Comparison of ENCODE assay signal across 37 cellular contexts in genomic region chr5:139205586-139205985, GRCh38.
"Had no signal": no experiment of that assay in that cellular context is flagged by ENCODE, and none has a peak within 500 bp of the region (broad histone marks: within the 10 kb centered on the region; RNA-seq: fewer than 3 reads in every experiment).

No MANE protein-coding gene starts in this region.

- H3K27me3 Mint-ChIP-seq: activated B cell treated with CpG ODN at 0.5 μM for 24 hours; activated CD4-positive, alpha-beta memory T cell treated with anti-CD3 and anti-CD28 coated beads for 36 hours; activated CD4-positive, alpha-beta T cell treated with anti-CD3 and anti-CD28 coated beads, Interleukin-2, amount 10 ng/mL, durations not matched to agents 24 days and 14 days; activated CD8-positive, alpha-beta T cell treated with anti-CD3 and anti-CD28 coated beads for 36 hours; activated naive CD8-positive, alpha-beta T cell treated with anti-CD3 and anti-CD28 coated beads for 36 hours had no signal

- H3K4me1 Mint-ChIP-seq: activated B cell treated with CpG ODN at 0.5 μM for 24 hours; activated naive CD8-positive, alpha-beta T cell treated with anti-CD3 and anti-CD28 coated beads for 36 hours; activated T-helper 17 cell treated with anti-CD3 and anti-CD28 coated beads, Interleukin-2, amount 50 U/mL, for 72 hours had no signal

- H3K4me3 ChIP-seq: adrenal gland, body of pancreas, breast epithelium had no signal

- H3K4me3 Mint-ChIP-seq: activated B cell treated with CpG ODN at 0.5 μM for 24 hours; activated CD4-positive, alpha-beta memory T cell treated with anti-CD3 and anti-CD28 coated beads for 36 hours; activated CD4-positive, alpha-beta T cell treated with anti-CD3 and anti-CD28 coated beads, Interleukin-2, amount 10 ng/mL, durations not matched to agents 24 days and 14 days; activated CD8-positive, alpha-beta T cell treated with anti-CD3 and anti-CD28 coated beads for 36 hours; activated naive CD4-positive, alpha-beta T cell treated with anti-CD3 and anti-CD28 coated beads for 36 hours; activated naive CD8-positive, alpha-beta T cell treated with anti-CD3 and anti-CD28 coated beads for 36 hours; activated T-cell treated with anti-CD3 and anti-CD28 coated beads, Interleukin-2, amount 50 U/mL, for 4 hours; activated T-cell treated with anti-CD3 and anti-CD28 coated beads, Interleukin-2, amount 50 U/mL, for 72 hours; activated T-helper 1 cell treated with anti-CD3 and anti-CD28 coated beads, Interleukin-12 subunit alpha, Interleukin-12 subunit beta, Interleukin-2, Interleukin-4 antibody, amounts not matched to agents 30 ng/mL and 10 ng/mL and 1 ng/mL, durations not matched to agents 14 hours and 24 hours and 36 hours; activated T-helper 17 cell treated with anti-CD3 and anti-CD28 coated beads, Interleukin-2, amount 50 U/mL, for 72 hours; T-helper 1 cell treated with Interleukin-12 subunit alpha and Interleukin-12 subunit beta and Interleukin-4 antibody, amounts not matched to agents 30 μg/mL and 1 μg/mL, for 36 hours; T-helper 2 cell treated with Interferon-gamma antibody and Interleukin-4, amounts not matched to agents 5 μg/mL and 100 μg/mL, for 36 hours had no signal

- H3K9me3 Mint-ChIP-seq: activated B cell treated with CpG ODN at 0.5 μM for 24 hours; activated CD4-positive, alpha-beta memory T cell treated with anti-CD3 and anti-CD28 coated beads for 36 hours; activated CD4-positive, alpha-beta T cell treated with anti-CD3 and anti-CD28 coated beads, Interleukin-2, amount 10 ng/mL, durations not matched to agents 24 days and 14 days; activated CD8-positive, alpha-beta T cell treated with anti-CD3 and anti-CD28 coated beads for 36 hours; activated naive CD4-positive, alpha-beta T cell treated with anti-CD3 and anti-CD28 coated beads for 36 hours; activated naive CD4-positive, alpha-beta T cell treated with anti-CD3 and anti-CD28 coated beads, Interleukin-2, amount 50 U/mL, for 72 hours; activated naive CD8-positive, alpha-beta T cell treated with anti-CD3 and anti-CD28 coated beads for 36 hours; activated T-cell treated with anti-CD3 and anti-CD28 coated beads, Interleukin-2, amount 50 U/mL, for 4 hours; activated T-cell treated with anti-CD3 and anti-CD28 coated beads, Interleukin-2, amount 50 U/mL, for 72 hours; activated T-helper 1 cell treated with anti-CD3 and anti-CD28 coated beads, Interleukin-12 subunit alpha, Interleukin-12 subunit beta, Interleukin-2, Interleukin-4 antibody, amounts not matched to agents 30 ng/mL and 10 ng/mL and 1 ng/mL, durations not matched to agents 14 hours and 24 hours and 36 hours; activated T-helper 17 cell treated with anti-CD3 and anti-CD28 coated beads, Interleukin-2, amount 50 U/mL, for 72 hours; T-helper 1 cell treated with Interleukin-12 subunit alpha and Interleukin-12 subunit beta and Interleukin-4 antibody, amounts not matched to agents 30 μg/mL and 1 μg/mL, for 36 hours; T-helper 2 cell treated with Interferon-gamma antibody and Interleukin-4, amounts not matched to agents 5 μg/mL and 100 μg/mL, for 36 hours had no signal

- DNase-seq: activated B cell treated with CpG ODN at 0.5 μM for 24 hours; activated CD4-positive, alpha-beta memory T cell treated with anti-CD3 and anti-CD28 coated beads for 36 hours; activated CD4-positive, alpha-beta T cell treated with anti-CD3 and anti-CD28 coated beads for 4 hours; activated CD4-positive, alpha-beta T cell treated with anti-CD3 and anti-CD28 coated beads, Interleukin-2, amount 10 ng/mL, durations not matched to agents 24 days and 14 days; activated CD4-positive, alpha-beta T cell treated with anti-CD3 and anti-CD28 coated beads, Interleukin-2, amount 50 U/mL, for 1 hour; activated CD4-positive, alpha-beta T cell treated with anti-CD3 and anti-CD28 coated beads, Interleukin-2, amount 50 U/mL, for 4 hours; activated CD4-positive, CD25-positive, alpha-beta regulatory T cell treated with anti-CD3 and anti-CD28 coated beads, Interleukin-2, amount 50 U/mL, for 72 hours; activated CD8-positive, alpha-beta memory T cell treated with anti-CD3 and anti-CD28 coated beads, Interleukin-2, amount 50 U/mL, for 4 hours; activated CD8-positive, alpha-beta T cell treated with anti-CD3 and anti-CD28 coated beads for 36 hours; activated effector memory CD4-positive, alpha-beta T cell treated with anti-CD3 and anti-CD28 coated beads, Interleukin-2, amount 50 U/mL, for 16 hours; activated gamma-delta T cell treated with Interleukin-2 at 50 U/mL for 16 hours; activated naive CD4-positive, alpha-beta T cell; activated naive CD4-positive, alpha-beta T cell treated with anti-CD3 and anti-CD28 coated beads for 36 hours; activated naive CD4-positive, alpha-beta T cell treated with anti-CD3 and anti-CD28 coated beads, Interleukin-2, amount 50 U/mL, for 16 hours; activated naive CD8-positive, alpha-beta T cell treated with anti-CD3 and anti-CD28 coated beads for 36 hours; activated T-cell treated with anti-CD3 and anti-CD28 coated beads for 4 hours; activated T-cell treated with anti-CD3 and anti-CD28 coated beads, Interleukin-2, amount 50 U/mL, for 1 hour; activated T-cell treated with anti-CD3 and anti-CD28 coated beads, Interleukin-2, amount 50 U/mL, for 4 hours; activated T-cell treated with anti-CD3 and anti-CD28 coated beads, Interleukin-2, amount 50 U/mL, for 72 hours; adrenal gland; amniotic stem cell; aorta; body of pancreas; brain microvascular endothelial cell; central memory CD4-positive, alpha-beta T cell; T-helper 1 cell; T-helper 2 cell; T-helper 9 cell had no signal

- H3K36me3 Mint-ChIP-seq: activated CD4-positive, alpha-beta memory T cell treated with anti-CD3 and anti-CD28 coated beads for 36 hours; activated naive CD4-positive, alpha-beta T cell treated with anti-CD3 and anti-CD28 coated beads, Interleukin-2, amount 50 U/mL, for 72 hours; activated naive CD8-positive, alpha-beta T cell treated with anti-CD3 and anti-CD28 coated beads for 36 hours had no signal

- H3K9me3 ChIP-seq: adrenal gland, body of pancreas, breast epithelium had no signal

- H3K27ac ChIP-seq: adrenal gland, body of pancreas, brain microvascular endothelial cell, breast epithelium, VCaP had no signal

- H3K27ac Mint-ChIP-seq: activated B cell treated with CpG ODN at 0.5 μM for 24 hours; activated CD4-positive, alpha-beta memory T cell treated with anti-CD3 and anti-CD28 coated beads for 36 hours; activated CD4-positive, alpha-beta T cell treated with anti-CD3 and anti-CD28 coated beads, Interleukin-2, amount 10 ng/mL, durations not matched to agents 24 days and 14 days; activated CD8-positive, alpha-beta T cell treated with anti-CD3 and anti-CD28 coated beads for 36 hours; activated naive CD4-positive, alpha-beta T cell treated with anti-CD3 and anti-CD28 coated beads for 36 hours; activated naive CD4-positive, alpha-beta T cell treated with anti-CD3 and anti-CD28 coated beads, Interleukin-2, amount 50 U/mL, for 72 hours; activated naive CD8-positive, alpha-beta T cell treated with anti-CD3 and anti-CD28 coated beads for 36 hours; activated T-cell treated with anti-CD3 and anti-CD28 coated beads, Interleukin-2, amount 50 U/mL, for 72 hours; activated T-helper 1 cell treated with anti-CD3 and anti-CD28 coated beads, Interleukin-12 subunit alpha, Interleukin-12 subunit beta, Interleukin-2, Interleukin-4 antibody, amounts not matched to agents 30 ng/mL and 10 ng/mL and 1 ng/mL, durations not matched to agents 14 hours and 24 hours and 36 hours; activated T-helper 17 cell treated with anti-CD3 and anti-CD28 coated beads, Interleukin-2, amount 50 U/mL, for 72 hours; T-helper 1 cell treated with Interleukin-12 subunit alpha and Interleukin-12 subunit beta and Interleukin-4 antibody, amounts not matched to agents 30 μg/mL and 1 μg/mL, for 36 hours; T-helper 2 cell treated with Interferon-gamma antibody and Interleukin-4, amounts not matched to agents 5 μg/mL and 100 μg/mL, for 36 hours had no signal

- H3K27me3 ChIP-seq: adrenal gland, body of pancreas, brain microvascular endothelial cell, breast epithelium had no signal

- H3K36me3 ChIP-seq: adrenal gland, brain microvascular endothelial cell, breast epithelium had no signal

- H3K4me1 ChIP-seq: adrenal gland, body of pancreas, breast epithelium had no signal

- FAIRE-seq: astrocyte, TTC549 had no signal
